In the genomic region with DNA sequence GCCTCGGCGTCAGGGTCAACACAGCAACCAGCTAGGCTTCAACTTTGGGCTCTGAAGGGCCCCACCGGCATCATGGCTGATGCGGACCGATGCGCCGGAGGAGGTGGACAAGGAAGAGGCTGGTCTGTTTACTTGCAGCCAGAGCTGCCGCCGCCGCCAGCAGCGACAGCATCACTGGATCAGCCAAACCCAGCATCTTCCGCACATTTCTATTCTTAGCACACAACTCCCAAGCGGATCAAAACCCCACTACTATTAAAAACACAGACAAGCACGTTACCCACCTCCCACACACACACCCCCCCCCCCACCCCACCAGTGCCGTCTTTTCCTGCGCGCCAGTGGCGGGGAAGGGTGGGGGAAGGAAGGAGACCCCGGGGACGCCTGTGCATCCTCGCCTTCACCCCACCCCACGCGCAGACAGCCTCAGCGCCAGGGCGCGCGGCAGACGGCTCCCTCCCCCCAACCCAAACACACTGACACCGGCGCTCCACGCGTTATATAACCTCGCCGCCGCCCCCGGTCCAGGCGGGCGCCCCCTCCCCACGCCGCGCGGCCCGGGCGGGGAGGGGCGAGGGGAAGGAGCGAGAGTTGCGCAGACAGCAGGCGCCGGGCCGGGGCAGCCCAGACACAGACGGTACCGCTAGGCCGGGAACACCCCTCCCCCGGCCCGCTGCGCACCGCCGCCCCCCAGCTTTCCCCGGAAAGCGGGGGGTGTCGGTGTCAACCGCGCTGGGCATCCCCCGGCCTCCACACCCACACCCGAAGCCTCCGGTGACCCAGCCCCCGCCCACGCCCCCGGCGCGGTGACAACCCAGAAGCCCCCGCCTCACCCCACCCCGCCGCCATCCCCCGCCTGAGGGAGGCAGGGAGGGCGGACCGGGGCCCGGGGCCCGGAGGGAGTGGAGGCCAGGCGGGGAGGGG, we compare ENCODE assay signal across 7 cellular contexts. TPM values are rescaled to one million over a fixed set of nuclear protein-coding genes. Genes with fewer than 3 reads are reported as not detected.
A peak's percentile ranks its signal among the peaks of the same experiment; 100 is the strongest.
DNase-seq lines count a peak whose midpoint lies in the region; ATAC-seq and TF ChIP-seq lines count a peak whose summit lies in the region.

No MANE protein-coding gene starts in this region.

- H3K36me3 ChIP-seq in esophagus squamous epithelium: no peaks in the 10 kb centered on the region

- peak overlapping the region; percentile 65 to 90 (median 84) for H3K4me3 ChIP-seq in esophagus squamous epithelium

- DNase-seq in NOMO-1 treated with DMSO at 0.1 percent for 48 hours (lab: John Stamatoyannopoulos, UW; ENCODE audit: unreplicated experiment) (peak; percentile 58), esophagus squamous epithelium (lab: John Stamatoyannopoulos, UW) (no peak), myocyte (ENCODE audit: low read depth) (peak; percentile 64)
- DNase-seq in activated T-cell treated with anti-CD3 and anti-CD28 coated beads, Interleukin-2, amount 50 U/mL, for 48 hours: peak; percentile 65 to 73
- peak; percentile 33 to 44 for DNase-seq in stimulated activated CD8-positive, alpha-beta memory T cell treated with anti-CD3 and anti-CD28 coated beads, Interleukin-7, amount 100 ng/mL, for 1 hour (ENCODE audit: low read depth in 2 of 2)

- TF ChIP-seq POLR2A in esophagus squamous epithelium (IDR thresholded peaks at IDR 0.05): peak in 1 of 4 donors; percentile 21

- peaks cover 0 to 33% (median 0%) of the 10 kb centered on the region in 4 donors for H3K27me3 ChIP-seq in esophagus squamous epithelium

- intact Hi-C loops in esophagus squamous epithelium (cut with DNase I): no loop called here

- H3K27ac ChIP-seq in esophagus squamous epithelium: peak overlapping the region; percentile 92 to 98 (median 94)

- ATAC-seq in GM18873 (IDR thresholded peaks at IDR 0.05; ENCODE audit: low FRiP score, unreplicated experiment) (peak; percentile 33), HG03108 (IDR thresholded peaks at IDR 0.05; ENCODE audit: unreplicated experiment) (peak; percentile 20)

- TF ChIP-seq CTCF in esophagus squamous epithelium (IDR thresholded peaks at IDR 0.05): no peak

- peaks cover 0 to 37% (median 0%) of the 10 kb centered on the region in 3 donors for H3K4me1 ChIP-seq in esophagus squamous epithelium

- 0% methylated on average over 1 to 3 of the region's 80 CpGs for WGBS in esophagus squamous epithelium, 2 donors

- H3K9me3 ChIP-seq in esophagus squamous epithelium: no peaks in the 10 kb centered on the region

RNA-seq across cellular contexts. Expression of gene AKT3, which starts 0.7 kb away (rescaled TPM):
- total RNA-seq in esophagus squamous epithelium (10 to 100 TPM in 2 of 4 donors, 1 to 10 TPM in 2; 2.0 to 32.2 (median 9.3) TPM), myocyte (9.4 and 10.4 TPM in 2 replicates)
- 12.0 TPM for polyA plus RNA-seq in myocyte (2012)
